ENCODE assay signal across 18 cellular contexts in the genomic region with DNA sequence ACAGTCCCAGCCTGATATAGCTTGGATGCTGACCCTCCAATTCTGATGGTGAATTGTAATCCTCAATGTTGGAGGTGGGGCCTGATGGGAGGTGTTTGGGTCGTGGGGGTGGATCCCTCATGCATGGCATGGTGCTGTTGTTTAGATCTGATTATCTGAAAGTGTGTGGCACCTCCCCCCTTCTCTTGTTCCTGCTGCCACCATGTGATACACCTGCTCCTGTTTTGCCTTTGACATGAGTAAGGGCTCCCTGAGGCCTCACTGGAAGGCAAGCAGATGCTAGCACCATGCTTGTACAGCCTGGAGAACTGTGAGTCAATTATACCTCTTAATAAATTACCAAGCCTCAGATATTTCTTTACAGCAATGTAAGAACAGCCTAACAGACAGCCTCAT.
"Had no signal": no experiment of that assay in that cellular context is flagged by ENCODE, and none has a peak within 500 bp of the region (broad histone marks: within the 10 kb centered on the region; RNA-seq: fewer than 3 reads in every experiment).

No MANE protein-coding gene starts in this region.

- H3K36me3 ChIP-seq: gastrocnemius medialis, tibial artery, uterus had no signal

- H3K79me2 ChIP-seq: parathyroid adenoma had no signal

- H3K9me3 Mint-ChIP-seq: activated T-helper 1 cell treated with anti-CD3 and anti-CD28 coated beads, Interleukin-12 subunit alpha, Interleukin-12 subunit beta, Interleukin-2, Interleukin-4 antibody, amounts not matched to agents 30 ng/mL and 10 ng/mL and 1 ng/mL, durations not matched to agents 14 hours and 24 hours and 36 hours; naive thymus-derived CD8-positive, alpha-beta T cell had no signal

- H3K27ac ChIP-seq: body of pancreas, parathyroid adenoma, tibial artery, uterus had no signal

- H3K4me1 ChIP-seq: body of pancreas, gastrocnemius medialis, parathyroid adenoma, tibial artery, uterus had no signal

- H2AFZ ChIP-seq: parathyroid adenoma had no signal

- H3K27me3 ChIP-seq: body of pancreas, gastrocnemius medialis, tibial artery, uterus had no signal

- H3K9me3 ChIP-seq: body of pancreas, gastrocnemius medialis, heart left ventricle, tibial artery, uterus had no signal

- ATAC-seq: body of pancreas; esophagus mucosa; naive thymus-derived CD8-positive, alpha-beta T cell; SK-N-SH treated with all-trans-retinoic acid at 6 μM for 48 hours; stimulated activated naive CD8-positive, alpha-beta T cell treated with anti-CD3 and anti-CD28 coated beads, Interleukin-15, Interleukin-2, amounts not matched to agents 100 U/mL and 50 U/mL, for 24 hours had no signal

- H3K27ac Mint-ChIP-seq: activated naive CD8-positive, alpha-beta T cell treated with anti-CD3 and anti-CD28 coated beads, Interleukin-2, amount 10 ng/mL, durations not matched to agents 7 days and 5 days; activated T-helper 1 cell treated with anti-CD3 and anti-CD28 coated beads, Interleukin-12 subunit alpha, Interleukin-12 subunit beta, Interleukin-2, Interleukin-4 antibody, amounts not matched to agents 30 ng/mL and 10 ng/mL and 1 ng/mL, durations not matched to agents 14 hours and 24 hours and 36 hours had no signal

- H3K9ac ChIP-seq: parathyroid adenoma had no signal

- H3K36me3 Mint-ChIP-seq: activated naive CD8-positive, alpha-beta T cell treated with anti-CD3 and anti-CD28 coated beads, Interleukin-2, amount 10 ng/mL, durations not matched to agents 7 days and 5 days had no signal

- H3K4me3 ChIP-seq: body of pancreas, gastrocnemius medialis, heart left ventricle, tibial artery, uterus had no signal

- FAIRE-seq: colon had no signal

- DNase-seq: activated CD4-positive, alpha-beta T cell treated with anti-CD3 and anti-CD28 coated beads, Interleukin-2, amount 50 U/mL, for 4 hours; activated naive CD8-positive, alpha-beta T cell treated with anti-CD3 and anti-CD28 coated beads, Interleukin-2, amount 10 ng/mL, durations not matched to agents 7 days and 5 days; gastrocnemius medialis; heart left ventricle; kidney glomerular epithelial cell; mesendoderm; naive thymus-derived CD8-positive, alpha-beta T cell; stimulated activated CD8-positive, alpha-beta memory T cell treated with anti-CD3 and anti-CD28 coated beads, Interleukin-4, amount 100 ng/mL, for 48 hours; stimulated activated naive CD8-positive, alpha-beta T cell treated with anti-CD3 and anti-CD28 coated beads, Interleukin-15, Interleukin-2, amounts not matched to agents 100 U/mL and 50 U/mL, for 24 hours; T-helper 9 cell; tibial artery; uterus had no signal

- H3K4me1 Mint-ChIP-seq: activated naive CD8-positive, alpha-beta T cell treated with anti-CD3 and anti-CD28 coated beads, Interleukin-2, amount 10 ng/mL, durations not matched to agents 7 days and 5 days had no signal

- H3K4me3 Mint-ChIP-seq: activated naive CD8-positive, alpha-beta T cell treated with anti-CD3 and anti-CD28 coated beads, Interleukin-2, amount 10 ng/mL, durations not matched to agents 7 days and 5 days; activated T-helper 1 cell treated with anti-CD3 and anti-CD28 coated beads, Interleukin-12 subunit alpha, Interleukin-12 subunit beta, Interleukin-2, Interleukin-4 antibody, amounts not matched to agents 30 ng/mL and 10 ng/mL and 1 ng/mL, durations not matched to agents 14 hours and 24 hours and 36 hours; naive thymus-derived CD8-positive, alpha-beta T cell had no signal
